Comparison of ENCODE assay signal across 19 cellular contexts in the genomic region with DNA sequence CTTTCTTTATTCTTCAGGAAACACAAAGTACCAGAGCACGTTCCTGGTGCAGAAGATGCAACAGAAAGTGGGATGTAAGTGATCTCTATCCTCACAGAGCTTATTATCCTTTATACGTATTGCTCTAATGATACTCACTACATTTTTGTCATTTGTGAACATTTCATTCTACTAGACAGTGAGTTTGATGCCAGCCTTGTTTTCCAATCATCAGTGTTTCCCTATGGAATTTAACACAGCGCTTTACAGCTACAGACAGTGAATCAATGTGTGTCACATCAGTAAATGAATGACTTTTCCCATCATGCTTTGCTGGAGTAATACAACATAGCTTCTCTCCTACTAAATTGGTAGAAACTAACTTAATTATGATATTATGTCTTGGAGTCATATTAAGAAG.
"Had no signal": no experiment of that assay in that cellular context is flagged by ENCODE, and none has a peak within 500 bp of the region (broad histone marks: within the 10 kb centered on the region; RNA-seq: fewer than 3 reads in every experiment).

No MANE protein-coding gene starts in this region.

- H3K4me2 ChIP-seq: neural progenitor cell, smooth muscle cell had no signal

- ATAC-seq: naive thymus-derived CD4-positive, alpha-beta T cell; naive thymus-derived CD8-positive, alpha-beta T cell; natural killer cell; natural killer cell treated with Interleukin-12 subunit alpha and Interleukin-12 subunit beta and Interleukin-15 and Interleukin-18, amount 100 ng/mL, for 72 hours; pancreas; psoas muscle; right cardiac atrium; right lobe of liver; sciatic nerve had no signal

- H2AFZ ChIP-seq: neural progenitor cell, parathyroid adenoma had no signal

- H3K9me3 ChIP-seq: neutrophil, ovary, pancreas, prostate gland, psoas muscle, right atrium auricular region, right lobe of liver, sigmoid colon had no signal

- H3K27me3 ChIP-seq: neural progenitor cell, neutrophil, ovary, pancreas, right atrium auricular region, right lobe of liver, sigmoid colon, spleen had no signal

- H3K79me2 ChIP-seq: parathyroid adenoma had no signal

- H3K4me3 ChIP-seq: neural progenitor cell, ovary, pancreas, prostate gland, psoas muscle, right atrium auricular region, right lobe of liver, sigmoid colon, skin epidermis, smooth muscle cell, spleen had no signal

- H3K9ac ChIP-seq: neural progenitor cell, parathyroid adenoma had no signal

- H3K27ac ChIP-seq: neural progenitor cell, neutrophil, ovary, pancreas, parathyroid adenoma, prostate gland, psoas muscle, right atrium auricular region, right lobe of liver, sigmoid colon, skin epidermis, spleen had no signal

- H3K36me3 ChIP-seq: neural progenitor cell, neutrophil, ovary, pancreas, prostate gland, right atrium auricular region, right lobe of liver, sigmoid colon, spleen had no signal
